9 cellular contexts compared by ENCODE assay signal in the genomic region with DNA sequence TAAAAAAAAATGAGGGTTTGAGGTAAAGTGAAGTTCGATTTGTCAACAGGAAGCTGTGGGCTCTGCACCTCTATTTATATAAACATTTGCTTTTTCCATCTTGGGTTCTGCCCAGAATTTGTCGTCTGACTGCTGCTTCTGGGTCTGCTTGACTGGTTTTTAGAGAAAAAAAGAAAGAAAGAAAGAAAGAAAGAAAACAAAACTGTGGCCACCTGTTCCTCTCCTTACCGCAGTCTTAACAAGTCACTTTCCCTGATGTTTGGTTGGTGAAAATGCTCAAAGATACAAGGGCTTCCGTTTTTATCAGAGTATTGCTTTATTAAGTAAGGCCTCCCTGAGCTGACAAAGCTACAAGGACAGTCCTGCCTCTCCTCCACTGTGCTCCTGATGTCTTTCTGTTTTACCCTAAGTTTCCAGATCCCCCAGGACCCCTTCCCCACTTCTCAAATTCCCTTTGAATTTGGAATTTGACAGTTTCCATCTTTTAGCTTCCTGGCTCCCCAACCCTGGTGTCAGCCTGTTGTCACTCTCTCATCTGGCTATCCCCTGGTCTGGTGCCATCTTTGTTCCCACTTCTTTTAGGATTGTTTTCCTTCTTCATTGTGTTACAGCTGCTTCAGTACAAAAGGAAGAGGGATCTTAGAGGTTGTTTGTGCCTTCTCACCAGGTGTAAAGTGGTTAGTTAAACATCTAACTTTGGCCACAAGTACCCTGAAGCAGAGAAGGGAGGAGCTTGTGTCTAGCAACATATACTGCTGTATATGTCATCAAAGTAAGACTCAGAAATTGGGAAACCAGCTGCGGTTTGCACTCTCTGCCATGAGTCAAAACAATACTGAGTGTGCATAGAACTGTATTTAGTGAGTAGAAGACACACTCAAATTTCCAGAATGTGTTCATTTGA. TPM values are rescaled to one million over a fixed set of nuclear protein-coding genes. Genes with fewer than 3 reads are reported as not detected.
DNase-seq lines count a peak whose midpoint lies in the region; ATAC-seq and TF ChIP-seq lines count a peak whose summit lies in the region.
"Had no signal": no experiment of that assay in that cellular context is flagged by ENCODE, and none has a peak within 500 bp of the region (broad histone marks: within the 10 kb centered on the region; RNA-seq: fewer than 3 reads in every experiment).

No MANE protein-coding gene starts in this region.

- intact Hi-C loops in activated B cell treated with CpG ODN at 0.5 μM for 24 hours (cut with micrococcal nuclease): no loop called here
- intact Hi-C loops in tibial artery (cut with DNase I; ENCODE audit: low total_unique reads): no loop called here

- no peaks in the 10 kb centered on the region for H3K4me1 ChIP-seq in tibial artery

- H3K27ac ChIP-seq in tibial artery: no peak overlapping the region
- H3K27ac ChIP-seq: SK-N-MC had no signal

- peak overlapping the region; percentile 32 for H3K4me3 Mint-ChIP-seq in activated B cell treated with CpG ODN at 0.5 μM for 24 hours
- H3K4me3 Mint-ChIP-seq in memory B cell: peak overlapping the region; percentile 57

- peaks cover 41% of the 10 kb centered on the region for H3K4me1 Mint-ChIP-seq in activated B cell treated with CpG ODN at 0.5 μM for 24 hours
- peaks cover 21% of the 10 kb centered on the region for H3K4me1 Mint-ChIP-seq in memory B cell

- POLR2A ChIA-PET in activated B cell treated with CpG ODN at 0.5 μM for 24 hours (lab: Charles Lee): interaction anchor here (0.5 to 2.1 kb wide), 3 partner anchors 13 to 33 kb away, joined by 3 to 12 read pairs (median 4); no protein-coding TSS in a partner anchor

- H3K9me3 Mint-ChIP-seq in activated B cell treated with CpG ODN at 0.5 μM for 24 hours (no peaks in the 10 kb centered on the region), memory B cell (no peaks in the 10 kb centered on the region)

- H3K9me3 ChIP-seq in tibial artery: no peaks in the 10 kb centered on the region

- H3K27me3 Mint-ChIP-seq in activated B cell treated with CpG ODN at 0.5 μM for 24 hours: no peaks in the 10 kb centered on the region
- peaks cover 2% of the 10 kb centered on the region for H3K27me3 Mint-ChIP-seq in memory B cell

- no peaks in the 10 kb centered on the region for H3K36me3 Mint-ChIP-seq in activated B cell treated with CpG ODN at 0.5 μM for 24 hours (ENCODE audit: low read depth)
- H3K36me3 Mint-ChIP-seq in memory B cell: no peaks in the 10 kb centered on the region

- no peak for TF ChIP-seq CTCF in activated B cell treated with CpG ODN at 0.5 μM for 24 hours (IDR thresholded peaks at IDR 0.05)
- TF ChIP-seq CTCF in tibial artery (IDR thresholded peaks at IDR 0.05): no peak

- DNase-seq in activated B cell treated with CpG ODN at 0.5 μM for 24 hours: no peak
- DNase-seq in memory B cell (ENCODE audit: low spot score in 2 of 2): no peak
- no peak for DNase-seq in cerebellum (ENCODE audit: low spot score)
- no peak for DNase-seq in DMS 273 treated with DMSO at 0.1 percent for 48 hours (lab: John Stamatoyannopoulos, UW)
- DNase-seq in tibial artery: no peak

- CTCF ChIA-PET in activated B cell treated with CpG ODN at 0.5 μM for 24 hours (lab: Charles Lee): interaction anchor here (0.7 to 1.4 kb wide), 4 partner anchors 10 to 100 kb away, joined by 3 to 5 read pairs (median 3); no protein-coding TSS in a partner anchor

- no peaks in the 10 kb centered on the region for H3K36me3 ChIP-seq in tibial artery

- H3K27me3 ChIP-seq in tibial artery: no peaks in the 10 kb centered on the region

- peak overlapping the region; percentile 84 for H3K27ac Mint-ChIP-seq in activated B cell treated with CpG ODN at 0.5 μM for 24 hours
- peak overlapping the region; percentile 95 for H3K27ac Mint-ChIP-seq in memory B cell

- H3K4me3 ChIP-seq in tibial artery: no peak overlapping the region
- H3K4me3 ChIP-seq: SK-N-MC had no signal

- ATAC-seq in GM19395 (IDR thresholded peaks at IDR 0.05; ENCODE audit: unreplicated experiment): peak; percentile 66
- peak; percentile 52 for ATAC-seq in HG03064 (IDR thresholded peaks at IDR 0.05; ENCODE audit: low read depth, unreplicated experiment)
- ATAC-seq in activated B cell treated with CpG ODN at 0.5 μM for 24 hours (ENCODE audit: low read depth): peak; percentile 59
- ATAC-seq in memory B cell (ENCODE audit: low read depth): peak; percentile 78

RNA-seq across cellular contexts. Expression of gene MFAP5, which starts 18.0 kb away (rescaled TPM):
- total RNA-seq in activated B cell treated with CpG ODN at 0.5 μM for 24 hours: 0.35 TPM in 1 of 2 replicates, not detected in the other
- total RNA-seq in cerebellum: 1.4 TPM
- total RNA-seq: lung microvascular endothelial cell had no signal

RNA-seq across cellular contexts. Expression of gene AICDA, which starts 31.9 kb away (rescaled TPM):
- 3.6 and 7.7 TPM in 2 replicates for total RNA-seq in activated B cell treated with CpG ODN at 0.5 μM for 24 hours
- not detected for total RNA-seq in cerebellum
- total RNA-seq: lung microvascular endothelial cell had no signal

RNA-seq across cellular contexts. Expression of gene RIMKLB, which starts 53.2 kb away (rescaled TPM):
- 31.0 and 31.9 TPM in 2 replicates for total RNA-seq in activated B cell treated with CpG ODN at 0.5 μM for 24 hours
- 140 TPM for total RNA-seq in cerebellum
